12 cellular contexts compared by ENCODE assay signal in genomic region chr19:42143341-42144234, GRCh38. TPM values are rescaled to one million over a fixed set of nuclear protein-coding genes. Genes with fewer than 3 reads are reported as not detected.
DNase-seq lines count a peak whose midpoint lies in the region; ATAC-seq and TF ChIP-seq lines count a peak whose summit lies in the region.
"Had no signal": no experiment of that assay in that cellular context is flagged by ENCODE, and none has a peak within 500 bp of the region (broad histone marks: within the 10 kb centered on the region; RNA-seq: fewer than 3 reads in every experiment).

No MANE protein-coding gene starts in this region.

- no peak overlapping the region for H2AFZ ChIP-seq in DND-41 (ENCODE audit: low read depth, low read length)

- H3K4me2 ChIP-seq in DND-41 (ENCODE audit: insufficient read depth, low read length): no peak overlapping the region

- no peaks in the 10 kb centered on the region for H3K79me2 ChIP-seq in DND-41 (ENCODE audit: insufficient read depth, low read length)

- H3K36me3 ChIP-seq in DND-41 (ENCODE audit: insufficient read depth, low read length) (no peaks in the 10 kb centered on the region), liver (ENCODE audit: control insufficient read depth in 4 of 4, insufficient read depth in 3 of 4, low read depth in 1 of 4, low read length in 3 of 4) (no peaks in the 10 kb centered on the region)

- ATAC-seq in DND-41 (ENCODE audit: insufficient read depth, low read depth) (peak; percentile 60; the same call in 1 of the 3 replicates), GM19455 (IDR thresholded peaks at IDR 0.05; ENCODE audit: unreplicated experiment) (no peak), GM19351 (IDR thresholded peaks at IDR 0.05; ENCODE audit: unreplicated experiment) (no peak)

- H3K4me1 Mint-ChIP-seq in immature natural killer cell: no peaks in the 10 kb centered on the region

- no peak overlapping the region for H3K9ac ChIP-seq in DND-41 (ENCODE audit: low read depth, low read length)
- H3K9ac ChIP-seq in liver (ENCODE audit: low read depth in 1 of 2, low read length in 2 of 2): no peak overlapping the region

- no peaks in the 10 kb centered on the region for H3K9me3 Mint-ChIP-seq in immature natural killer cell
- H3K9me3 Mint-ChIP-seq: T-helper 1 cell treated with Interleukin-12 subunit alpha and Interleukin-12 subunit beta and Interleukin-4 antibody, amounts not matched to agents 30 μg/mL and 1 μg/mL, for 36 hours had no signal

- H3K9me3 ChIP-seq in DND-41 (ENCODE audit: insufficient read depth, low read length, severe bottlenecking) (no peaks in the 10 kb centered on the region), liver (ENCODE audit: control insufficient read depth in 4 of 4, low read length in 3 of 4) (no peaks in the 10 kb centered on the region)

- TF ChIP-seq CTCF in DND-41 (IDR thresholded peaks at IDR 0.05; ENCODE audit: borderline replicate concordance, extremely low read depth, low read length, poor library complexity, severe bottlenecking) (no peak), liver (IDR thresholded peaks at IDR 0.05; ENCODE audit: low read depth, low read length, missing input control) (no peak)

- no peak overlapping the region for H3K4me3 Mint-ChIP-seq in immature natural killer cell
- H3K4me3 Mint-ChIP-seq: T-helper 1 cell treated with Interleukin-12 subunit alpha and Interleukin-12 subunit beta and Interleukin-4 antibody, amounts not matched to agents 30 μg/mL and 1 μg/mL, for 36 hours had no signal

- peaks cover 12 to 26% (median 24%) of the 10 kb centered on the region in 3 donors for H3K36me3 Mint-ChIP-seq in immature natural killer cell

- peaks cover 0 to 12% (median 4%) of the 10 kb centered on the region in 3 donors for H3K27me3 Mint-ChIP-seq in immature natural killer cell (ENCODE audit: low read depth in 3 of 3)

- no peak overlapping the region for H3K27ac Mint-ChIP-seq in immature natural killer cell
- H3K27ac Mint-ChIP-seq: T-helper 1 cell treated with Interleukin-12 subunit alpha and Interleukin-12 subunit beta and Interleukin-4 antibody, amounts not matched to agents 30 μg/mL and 1 μg/mL, for 36 hours had no signal

- DNase-seq in DND-41: peak; percentile 60
- DNase-seq in LoVo (ENCODE audit: low spot score): peak; percentile 19
- peak; percentile 72 for DNase-seq in astrocyte of the hippocampus (ENCODE audit: low read depth, low spot score)
- no peak for DNase-seq in epidermal melanocyte (ENCODE audit: insufficient read length, low spot score)
- no peak for DNase-seq in immature natural killer cell
- DNase-seq: activated T-cell treated with anti-CD3 and anti-CD28 coated beads, Interleukin-2, amount 50 U/mL, for 1 hour; NCI-H446 treated with DMSO at 0.1 percent for 48 hours; small intestine had no signal

- H3K4me3 ChIP-seq in DND-41 (ENCODE audit: low read depth in 1 of 2, low read length in 2 of 2) (no peak overlapping the region), liver (ENCODE audit: low read depth in 1 of 3, low read length in 3 of 3) (no peak overlapping the region)

- peaks cover 15% of the 10 kb centered on the region; the same call in 1 of the 2 replicates for H4K20me1 ChIP-seq in DND-41 (ENCODE audit: insufficient read depth, low read length)

- TF ChIP-seq RAD21 in liver (IDR thresholded peaks at IDR 0.05): no peak

- H3K27ac ChIP-seq in DND-41 (ENCODE audit: low read length) (no peak overlapping the region), liver (ENCODE audit: low read depth in 1 of 2, low read length in 2 of 2) (no peak overlapping the region)

- H3K4me1 ChIP-seq in DND-41 (ENCODE audit: insufficient read depth, low read length): no peaks in the 10 kb centered on the region
- no peaks in the 10 kb centered on the region for H3K4me1 ChIP-seq in liver (ENCODE audit: control insufficient read depth in 4 of 4, insufficient read depth in 4 of 4, low read length in 3 of 4)

- H3K27me3 ChIP-seq in DND-41 (ENCODE audit: insufficient read depth, low read length, poor library complexity) (peaks cover 7% of the 10 kb centered on the region), liver (ENCODE audit: control insufficient read depth in 4 of 4, insufficient read depth in 4 of 4, low read length in 3 of 4) (no peaks in the 10 kb centered on the region)

- 53% methylated on average over 14 of the region's 14 CpGs for WGBS in liver

TF ChIP-seq in liver, 16 proteins besides CTCF, POLR2A, EP300 and RAD21:
- TF ChIP-seq ATF3 (IDR thresholded peaks at IDR 0.05): no peak
- TF ChIP-seq REST (IDR thresholded peaks at IDR 0.05): peak; percentile 96
TF ChIP-seq in liver: peak in this region for 1.

RNA-seq across cellular contexts. Expression of gene POU2F2, which starts 11.3 kb away (rescaled TPM):
- 1 to 10 TPM in 1 of 2 donors, under 1 TPM in 1; 0.75 to 1.2 TPM for total RNA-seq in liver
- polyA plus RNA-seq in liver: 1 to 10 TPM in 1 of 2 donors, under 1 TPM in 1; 0.86 to 1.1 TPM
- polyA plus RNA-seq in immature natural killer cell: 10 to 100 TPM in 1 of 3 donors, 1 to 10 TPM in 2; 2.0 to 10.3 (median 2.1) TPM

Comparison
In these comparisons a context has a peak if more than half of its experiments do, and no peak if none do; other contexts are left out.
1. DNase-seq: peak in DND-41 (single experiment), LoVo (single experiment) and astrocyte of the hippocampus (single experiment); none in epidermal melanocyte (single experiment) and immature natural killer cell (0 of 3).